Comparison of ENCODE assay signal across 8 cellular contexts in the genomic region with DNA sequence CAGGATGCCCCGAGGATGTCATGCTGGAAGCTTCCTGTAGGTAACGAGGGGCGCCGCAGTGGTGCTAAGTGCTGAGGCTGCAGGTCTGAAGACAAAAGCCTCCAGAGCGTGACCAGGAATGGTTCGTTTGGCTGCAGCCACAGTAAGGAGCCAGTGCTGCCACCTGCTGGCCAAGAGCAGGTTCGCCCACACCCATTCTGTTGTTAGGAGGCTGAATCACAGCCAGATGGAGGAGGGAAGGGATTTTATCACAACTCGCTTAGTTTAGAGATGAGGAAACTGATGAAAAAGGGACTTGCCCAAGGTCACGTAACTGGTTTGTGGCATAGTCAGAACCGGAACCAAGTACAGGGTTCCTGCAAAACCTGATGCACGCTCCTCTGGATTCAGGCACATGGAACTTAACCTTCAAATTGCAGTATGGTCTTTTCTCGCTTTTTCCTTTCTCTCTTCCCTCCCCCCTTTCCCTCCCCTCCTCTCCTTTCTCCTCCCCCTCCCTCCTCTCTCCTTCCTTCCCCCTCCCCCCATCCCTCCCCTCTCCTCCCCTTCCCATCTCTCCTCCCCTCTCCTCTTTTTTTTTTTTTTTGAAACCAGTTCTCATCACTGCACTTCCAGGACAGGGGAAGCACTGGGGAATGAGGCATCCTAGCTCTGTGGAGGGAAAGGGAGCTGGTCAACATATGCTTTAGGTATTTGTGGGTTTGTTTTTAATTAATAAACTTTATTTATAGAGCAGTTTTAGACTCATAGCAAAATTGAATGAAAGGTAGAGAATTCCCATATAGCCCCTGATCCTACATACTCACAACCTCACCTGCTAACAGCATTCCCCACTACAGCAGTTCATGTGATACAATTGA.
DNase-seq lines count a peak whose midpoint lies in the region; ATAC-seq and TF ChIP-seq lines count a peak whose summit lies in the region.

No MANE protein-coding gene starts in this region.

- H3K4me1 ChIP-seq in parathyroid adenoma (no peaks in the 10 kb centered on the region), upper lobe of left lung (peaks cover 7 to 19% (median 13%) of the 10 kb centered on the region in 4 donors)

- 7% methylated on average over 11 to 12 of the region's 12 CpGs for WGBS in upper lobe of left lung, 2 donors

- H3K9me3 ChIP-seq in parathyroid adenoma (ENCODE audit: control insufficient read depth, low read length) (no peaks in the 10 kb centered on the region), upper lobe of left lung (no peaks in the 10 kb centered on the region)

- peak overlapping the region; percentile 10 for H3K4me2 ChIP-seq in parathyroid adenoma (ENCODE audit: low read length)

- no peak overlapping the region for H3K9ac ChIP-seq in parathyroid adenoma

- no peak for TF ChIP-seq EP300 in upper lobe of left lung (IDR thresholded peaks at IDR 0.05)

- no peaks in the 10 kb centered on the region for H3K36me3 ChIP-seq in parathyroid adenoma (ENCODE audit: control insufficient read depth, insufficient read depth, low read length)
- no peaks in the 10 kb centered on the region for H3K36me3 ChIP-seq in upper lobe of left lung

- in situ Hi-C loops in SK-MEL-5 (cut with HindIII; ENCODE audit: low pct_unique_long_range_greater_than_20kb, low sequenced_read_pairs) = no loop called here

- no peak overlapping the region for H2AFZ ChIP-seq in parathyroid adenoma

- H3K4me3 ChIP-seq in parathyroid adenoma (ENCODE audit: low read depth, low read length) (peak overlapping the region; percentile 1), upper lobe of left lung (no peak overlapping the region)

- no peaks in the 10 kb centered on the region for H3K79me2 ChIP-seq in parathyroid adenoma

- no peak for TF ChIP-seq POLR2A in upper lobe of left lung (IDR thresholded peaks at IDR 0.05)

- ATAC-seq in HG02642 (IDR thresholded peaks at IDR 0.05; ENCODE audit: poor library complexity, unreplicated experiment) = peak; percentile 94
- peak; percentile 97 for ATAC-seq in upper lobe of left lung (ENCODE audit: low FRiP score in 2 of 2)

- TF ChIP-seq CTCF in GM12872 (IDR thresholded peaks at IDR 0.05; ENCODE audit: insufficient read depth, low read depth, low read length) (peak; percentile 98), parathyroid adenoma (IDR thresholded peaks at IDR 0.05) (peak; percentile 73), upper lobe of left lung (IDR thresholded peaks at IDR 0.05) (peak; percentile 93 to 96 (median 94))

- DNase-seq in NCI-H1048 (lab: John Stamatoyannopoulos, UW) (peak; percentile 90), SK-MEL-5 (ENCODE audit: low read depth, low spot score) (peak; percentile 94), globus pallidus (ENCODE audit: low spot score) (peak; percentile 82), upper lobe of left lung (peak; percentile 51 to 96)
- peak; percentile 77 for DNase-seq in activated gamma-delta T cell treated with anti-CD3 and anti-CD28 coated beads, Interleukin-2, amount 50 U/mL, for 16 hours (ENCODE audit: low read depth)

- H3K27ac ChIP-seq in parathyroid adenoma (no peak overlapping the region), upper lobe of left lung (no peak overlapping the region)

- H3K27me3 ChIP-seq in parathyroid adenoma (ENCODE audit: control insufficient read depth, insufficient read depth, low read length) = no peaks in the 10 kb centered on the region
- no peaks in the 10 kb centered on the region for H3K27me3 ChIP-seq in upper lobe of left lung
